Comparison of ENCODE assay signal across 16 cellular contexts in genomic region chr11:2202071-2202899, GRCh38. TPM values are rescaled to one million over a fixed set of nuclear protein-coding genes. Genes with fewer than 3 reads are reported as not detected.
DNase-seq lines count a peak whose midpoint lies in the region; ATAC-seq and TF ChIP-seq lines count a peak whose summit lies in the region.
"Had no signal": no experiment of that assay in that cellular context is flagged by ENCODE, and none has a peak within 500 bp of the region (broad histone marks: within the 10 kb centered on the region; RNA-seq: fewer than 3 reads in every experiment).

No MANE protein-coding gene starts in this region.

- CTCF ChIA-PET in Calu3 (lab: Charles Lee) = interaction anchor here (0.6 to 0.7 kb wide), 3 partner anchors 9 to 377 kb away, joined by 3 to 4 read pairs (median 3); no protein-coding TSS in a partner anchor

- H3K36me3 Mint-ChIP-seq in Calu3 (ENCODE audit: insufficient read depth, unreplicated experiment) (peaks cover 9% of the 10 kb centered on the region), GM23338 (ENCODE audit: low read depth) (no peaks in the 10 kb centered on the region)
- no peaks in the 10 kb centered on the region for H3K36me3 Mint-ChIP-seq in stimulated activated memory B cell treated with anti-CD40 and anti-IgM and Interleukin-4, amounts not matched to agents 10 μg/mL and 1 μg/mL and 100 μg/mL, for 72 hours
- H3K36me3 Mint-ChIP-seq: CD8-positive, alpha-beta memory T cell had no signal

- no peaks in the 10 kb centered on the region for H3K79me2 ChIP-seq in osteoblast (ENCODE audit: insufficient read depth, low read length)
- no peaks in the 10 kb centered on the region for H3K79me2 ChIP-seq in GM23338 (replicated peaks; ENCODE audit: insufficient read depth)

- no peak overlapping the region for H2AFZ ChIP-seq in osteoblast (ENCODE audit: low read length)
- no peak overlapping the region for H2AFZ ChIP-seq in GM23338

- H3K27me3 Mint-ChIP-seq in Calu3 (ENCODE audit: unreplicated experiment) = peaks cover 5% of the 10 kb centered on the region
- H3K27me3 Mint-ChIP-seq in GM23338 (ENCODE audit: insufficient read depth, low read depth, poor library complexity) = peaks cover 8% of the 10 kb centered on the region
- H3K27me3 Mint-ChIP-seq in stimulated activated memory B cell treated with anti-CD40 and anti-IgM and Interleukin-4, amounts not matched to agents 10 μg/mL and 1 μg/mL and 100 μg/mL, for 72 hours = peaks cover 14% of the 10 kb centered on the region
- H3K27me3 Mint-ChIP-seq: stimulated activated naive CD8-positive, alpha-beta T cell treated with anti-CD3 and anti-CD28 coated beads, Interleukin-15, Interleukin-2, amounts not matched to agents 100 ng/mL and 50 ng/mL, for 24 hours had no signal

- ATAC-seq in GM23338 = no peak; the same call in 1 of the 3 replicates
- no peak for ATAC-seq in stimulated activated memory B cell treated with anti-CD40 and anti-IgM and Interleukin-4, amounts not matched to agents 10 μg/mL and 1 μg/mL and 100 μg/mL, for 72 hours
- no peak for ATAC-seq in stimulated activated naive CD8-positive, alpha-beta T cell treated with anti-CD3 and anti-CD28 coated beads, Interleukin-15, Interleukin-2, amounts not matched to agents 100 U/mL and 50 U/mL, for 24 hours

- H3K27ac Mint-ChIP-seq in Calu3 (ENCODE audit: unreplicated experiment) (no peak overlapping the region), GM23338 (no peak overlapping the region)
- H3K27ac Mint-ChIP-seq in stimulated activated memory B cell treated with anti-CD40 and anti-IgM and Interleukin-4, amounts not matched to agents 10 μg/mL and 1 μg/mL and 100 μg/mL, for 72 hours = no peak overlapping the region
- H3K27ac Mint-ChIP-seq: CD8-positive, alpha-beta memory T cell; stimulated activated naive CD8-positive, alpha-beta T cell treated with anti-CD3 and anti-CD28 coated beads, Interleukin-15, Interleukin-2, amounts not matched to agents 100 ng/mL and 50 ng/mL, for 24 hours had no signal

- peaks cover 2% of the 10 kb centered on the region for H3K9me3 ChIP-seq in osteoblast (ENCODE audit: low read depth, low read length)

- H3K4me3 Mint-ChIP-seq in Calu3 (ENCODE audit: low read depth, unreplicated experiment) (no peak overlapping the region), GM23338 (no peak overlapping the region)
- H3K4me3 Mint-ChIP-seq in stimulated activated memory B cell treated with anti-CD40 and anti-IgM and Interleukin-4, amounts not matched to agents 10 μg/mL and 1 μg/mL and 100 μg/mL, for 72 hours = no peak overlapping the region
- H3K4me3 Mint-ChIP-seq: CD8-positive, alpha-beta memory T cell; stimulated activated naive CD8-positive, alpha-beta T cell treated with anti-CD3 and anti-CD28 coated beads, Interleukin-15, Interleukin-2, amounts not matched to agents 100 ng/mL and 50 ng/mL, for 24 hours had no signal

- intact Hi-C loops in Calu3 (cut with micrococcal nuclease; ENCODE audit: unreplicated experiment) = no loop called here

- DNase-seq in Calu3 (peak; percentile 85), LNCaP clone FGC (ENCODE audit: low read depth) (peak; percentile 76), epithelial cell of esophagus (ENCODE audit: low read depth) (peak; percentile 92), osteoblast (ENCODE audit: insufficient read length, low spot score, missing footprints) (peak; percentile 82), GM23338 (ENCODE audit: low spot score) (no peak), iPS-NIHi7 (ENCODE audit: extremely low spot score) (no peak)
- DNase-seq in stimulated activated naive CD8-positive, alpha-beta T cell treated with anti-CD3 and anti-CD28 coated beads, Interleukin-15, Interleukin-2, amounts not matched to agents 100 U/mL and 50 U/mL, for 24 hours = no peak
- DNase-seq: foreskin melanocyte; NCI-H2081; stimulated activated CD4-positive, alpha-beta T cell treated with anti-CD3 and anti-CD28 coated beads, Interleukin-4, amount 100 ng/mL, for 1 hour; T1000 had no signal

- H3K4me3 ChIP-seq in LNCaP clone FGC (ENCODE audit: low read depth, low read length) = no peak overlapping the region
- no peak overlapping the region for H3K4me3 ChIP-seq in epithelial cell of esophagus (ENCODE audit: low read length)
- H3K4me3 ChIP-seq in osteoblast (ENCODE audit: insufficient read depth, low read length) = no peak overlapping the region
- H3K4me3 ChIP-seq in GM23338 = no peak overlapping the region

- H3K27ac ChIP-seq in osteoblast (ENCODE audit: low read depth, low read length) (no peak overlapping the region), GM23338 (ENCODE audit: low read depth) (no peak overlapping the region)

- H3K27me3 ChIP-seq in osteoblast (ENCODE audit: insufficient read depth, low read length) (peaks cover 5% of the 10 kb centered on the region), GM23338 (ENCODE audit: insufficient read depth) (no peaks in the 10 kb centered on the region)

- TF ChIP-seq CTCF in Calu3 (IDR thresholded peaks at IDR 0.05; ENCODE audit: unreplicated experiment) (no peak), LNCaP clone FGC (IDR thresholded peaks at IDR 0.05; ENCODE audit: control insufficient read depth, extremely low read depth, insufficient read depth) (no peak), epithelial cell of esophagus (IDR thresholded peaks at IDR 0.05; ENCODE audit: insufficient read depth, low read depth, low read length, missing control alignments) (no peak), osteoblast (IDR thresholded peaks at IDR 0.05; ENCODE audit: extremely low read depth, low read depth, low read length) (no peak), GM23338 (conservative IDR thresholded peaks at IDR 0.05; ENCODE audit: low read depth in 2 of 2) (no peak)

- H3F3A ChIP-seq in GM23338 (replicated peaks; ENCODE audit: low read depth) = no peaks in the 10 kb centered on the region

- no peaks in the 10 kb centered on the region for H3K9me2 ChIP-seq in GM23338 (ENCODE audit: insufficient read depth)

- H3K4me2 ChIP-seq in osteoblast (ENCODE audit: insufficient read depth, low read length) (no peak overlapping the region), GM23338 (no peak overlapping the region)

- H4K20me1 ChIP-seq in osteoblast (ENCODE audit: insufficient read depth, low read length) (no peaks in the 10 kb centered on the region), GM23338 (replicated peaks; ENCODE audit: insufficient read depth) (no peaks in the 10 kb centered on the region)

- H3K36me3 ChIP-seq in osteoblast (ENCODE audit: insufficient read depth, low read length) (no peaks in the 10 kb centered on the region), GM23338 (ENCODE audit: insufficient read depth) (no peaks in the 10 kb centered on the region)

- peaks cover 6% of the 10 kb centered on the region for H3K9me3 Mint-ChIP-seq in Calu3 (ENCODE audit: low read depth, unreplicated experiment)
- H3K9me3 Mint-ChIP-seq in GM23338 = peaks cover 3% of the 10 kb centered on the region; the same call in 2 of the 3 replicates
- H3K9me3 Mint-ChIP-seq in stimulated activated memory B cell treated with anti-CD40 and anti-IgM and Interleukin-4, amounts not matched to agents 10 μg/mL and 1 μg/mL and 100 μg/mL, for 72 hours = peaks cover 5% of the 10 kb centered on the region
- H3K9me3 Mint-ChIP-seq: stimulated activated naive CD8-positive, alpha-beta T cell treated with anti-CD3 and anti-CD28 coated beads, Interleukin-15, Interleukin-2, amounts not matched to agents 100 ng/mL and 50 ng/mL, for 24 hours had no signal

- H3K4me1 ChIP-seq in osteoblast (ENCODE audit: insufficient read depth, low read length) (no peaks in the 10 kb centered on the region), GM23338 (ENCODE audit: insufficient read depth) (no peaks in the 10 kb centered on the region)

- H3K4me1 Mint-ChIP-seq in Calu3 (ENCODE audit: low read depth, unreplicated experiment) = peaks cover 2% of the 10 kb centered on the region
- H3K4me1 Mint-ChIP-seq in GM23338 = no peaks in the 10 kb centered on the region
- H3K4me1 Mint-ChIP-seq in stimulated activated memory B cell treated with anti-CD40 and anti-IgM and Interleukin-4, amounts not matched to agents 10 μg/mL and 1 μg/mL and 100 μg/mL, for 72 hours = peaks cover 1% of the 10 kb centered on the region
- H3K4me1 Mint-ChIP-seq: CD8-positive, alpha-beta memory T cell had no signal

- BruUV-seq in Calu3 (replicated peaks; lab: Mats Ljungman, UMichigan) = no TSS peak

TF ChIP-seq in GM23338, 12 proteins besides CTCF, POLR2A, EP300 and RAD21 (continues in another document):
- TF ChIP-seq NANOG (IDR thresholded peaks at IDR 0.05; ENCODE audit: borderline replicate concordance) (no peak), ZNF114 (CRISPR knock-in tag; IDR thresholded peaks at IDR 0.05) (no peak), EZH2 (IDR thresholded peaks at IDR 0.05; ENCODE audit: low read depth, unreplicated experiment) (no peak), CREB1 (CRISPR knock-in tag; IDR thresholded peaks at IDR 0.05; ENCODE audit: low read depth) (no peak)

RNA-seq across cellular contexts. Expression of gene TH, which starts 30.7 kb away (rescaled TPM):
- not detected in 2 replicates for total RNA-seq in Calu3 (2022)
- under 0.01 TPM in 1 of 2 replicates, not detected in the other for total RNA-seq in osteoblast
- not detected in 2 replicates for total RNA-seq in GM23338 (2014; rRNA removed; shearing (Covaris generic))
- 0.34 TPM in 1 of 2 replicates, not detected in the other for polyA plus RNA-seq in GM23338 (2016; fragmentation: Nextera tagmentation; extraction: Ambion mirVana)
- total RNA-seq: CD8-positive, alpha-beta memory T cell; omental fat pad had no signal
- polyA plus RNA-seq: CD8-positive, alpha-beta memory T cell had no signal

RNA-seq across cellular contexts. Expression of gene INS, which starts 41.3 kb away (rescaled TPM):
- total RNA-seq in Calu3 (2022) = not detected in 2 replicates
- total RNA-seq in osteoblast = not detected in 2 replicates
- total RNA-seq in GM23338 (2014; rRNA removed; shearing (Covaris generic)) = not detected in 2 replicates
- not detected in 2 replicates for polyA plus RNA-seq in GM23338 (2016; fragmentation: Nextera tagmentation; extraction: Ambion mirVana)
- total RNA-seq: CD8-positive, alpha-beta memory T cell; dermis microvascular lymphatic vessel endothelial cell; omental fat pad had no signal
- polyA plus RNA-seq: CD8-positive, alpha-beta memory T cell had no signal

Comparison
In these comparisons a context has a peak if more than half of its experiments do, and no peak if none do; other contexts are left out.
1. DNase-seq: peak in Calu3 (single experiment), LNCaP clone FGC (single experiment), epithelial cell of esophagus (single experiment) and osteoblast (single experiment); none in GM23338 (single experiment), stimulated activated naive CD8-positive, alpha-beta T cell treated with anti-CD3 and anti-CD28 coated beads, Interleukin-15, Interleukin-2, amounts not matched to agents 100 U/mL and 50 U/mL, for 24 hours (single experiment) and iPS-NIHi7 (single experiment).